Comparison of ENCODE assay signal across 8 cellular contexts in the genomic region with DNA sequence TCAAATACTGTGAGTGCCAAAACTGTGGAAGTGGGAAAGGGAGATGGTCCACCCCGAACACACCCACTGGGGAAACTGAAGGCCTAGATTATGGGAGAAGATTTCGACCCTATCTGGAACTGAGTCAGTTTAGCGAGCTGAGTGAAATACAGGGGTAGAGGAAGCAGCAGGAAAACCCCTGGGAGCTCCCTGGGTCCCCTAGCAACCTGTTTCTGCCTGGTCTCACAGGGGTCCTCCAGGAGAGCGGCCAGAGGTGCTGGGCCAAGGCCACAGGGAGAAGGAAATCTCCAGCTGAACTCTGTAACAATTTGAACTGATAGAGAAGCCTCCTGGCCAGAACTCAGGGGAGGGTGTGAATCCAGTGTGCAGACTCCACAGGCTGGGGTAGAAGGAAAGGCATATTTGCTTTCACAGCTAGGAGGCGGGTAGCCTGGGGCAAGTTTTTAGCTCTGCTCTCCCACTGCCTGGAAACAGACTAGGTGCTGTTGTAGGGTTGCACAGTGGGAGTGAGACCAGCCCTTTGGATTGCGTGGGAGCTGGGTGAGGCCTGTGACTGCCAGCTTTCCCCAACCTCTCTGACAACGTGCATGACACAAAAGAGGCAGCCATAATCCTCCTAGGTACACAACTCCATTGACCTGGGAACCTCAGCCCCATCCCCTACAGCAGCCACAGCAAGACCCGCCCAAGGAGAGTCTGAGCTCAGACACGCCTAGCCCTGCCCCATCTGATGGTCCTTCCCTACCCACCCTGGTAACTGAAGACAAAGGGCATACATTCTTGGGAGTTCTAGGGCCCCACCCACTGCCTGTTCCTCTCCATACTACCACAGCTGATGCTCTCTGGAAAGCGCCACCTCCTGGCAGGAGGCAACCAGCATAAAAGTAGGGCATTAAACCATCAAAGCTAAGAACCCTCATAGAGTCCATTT.
DNase-seq lines count a peak whose midpoint lies in the region; ATAC-seq and TF ChIP-seq lines count a peak whose summit lies in the region.

No MANE protein-coding gene starts in this region.

- no peaks in the 10 kb centered on the region for H3F3A ChIP-seq in SU-DHL-6 (ENCODE audit: insufficient read depth)

- TF ChIP-seq CTCF in BE2C (IDR thresholded peaks at IDR 0.05; ENCODE audit: low read depth, low read length): peak; percentile 48
- TF ChIP-seq CTCF in GM13977 (IDR thresholded peaks at IDR 0.05; ENCODE audit: extremely low read depth, insufficient read depth, missing control alignments): peak; percentile 34
- peak; percentile 31 for TF ChIP-seq CTCF in SU-DHL-6 (IDR thresholded peaks at IDR 0.05; ENCODE audit: insufficient read depth, low read length, poor library complexity, severe bottlenecking)

- no peaks in the 10 kb centered on the region for H4K20me1 ChIP-seq in SU-DHL-6 (ENCODE audit: low read depth, low read length)

- no peaks in the 10 kb centered on the region for H3K36me3 Mint-ChIP-seq in activated T-helper 2 cell treated with anti-CD3 and anti-CD28 coated beads, Interferon-gamma antibody, Interleukin-2, Interleukin-4, amounts not matched to agents 10 μg/mL and 5 μg/mL and 100 μg/mL, durations not matched to agents 14 hours and 24 hours and 36 hours (ENCODE audit: low read depth)

- H3K9me3 Mint-ChIP-seq in activated T-helper 2 cell treated with anti-CD3 and anti-CD28 coated beads, Interferon-gamma antibody, Interleukin-2, Interleukin-4, amounts not matched to agents 10 μg/mL and 5 μg/mL and 100 μg/mL, durations not matched to agents 14 hours and 24 hours and 36 hours: peaks cover 14% of the 10 kb centered on the region

- H2AFZ ChIP-seq in SU-DHL-6 (ENCODE audit: low read depth, low read length, severe bottlenecking): no peak overlapping the region

- intact Hi-C loops in activated T-helper 2 cell treated with anti-CD3 and anti-CD28 coated beads, Interferon-gamma antibody, Interleukin-2, Interleukin-4, amounts not matched to agents 10 μg/mL and 5 μg/mL and 100 μg/mL, durations not matched to agents 14 hours and 24 hours and 36 hours (cut with micrococcal nuclease): no loop called here

- H3K27me3 ChIP-seq in BE2C (peaks cover 5% of the 10 kb centered on the region; the same call in 1 of the 2 replicates), SU-DHL-6 (ENCODE audit: low read length) (no peaks in the 10 kb centered on the region), iPS DF 6.9 (ENCODE audit: control insufficient read depth, insufficient read depth, low read length) (no peaks in the 10 kb centered on the region)

- no peak overlapping the region for H3K27ac Mint-ChIP-seq in activated T-helper 2 cell treated with anti-CD3 and anti-CD28 coated beads, Interferon-gamma antibody, Interleukin-2, Interleukin-4, amounts not matched to agents 10 μg/mL and 5 μg/mL and 100 μg/mL, durations not matched to agents 14 hours and 24 hours and 36 hours

- H3K9me3 ChIP-seq in BE2C: peaks cover 5% of the 10 kb centered on the region; the same call in 1 of the 2 replicates
- H3K9me3 ChIP-seq in SU-DHL-6 (ENCODE audit: insufficient read depth, low read length): peaks cover 8% of the 10 kb centered on the region; the same call in 1 of the 2 replicates
- H3K9me3 ChIP-seq in iPS DF 6.9 (ENCODE audit: control insufficient read depth, insufficient read depth, low read length): no peaks in the 10 kb centered on the region

- H3K4me1 ChIP-seq in BE2C (no peaks in the 10 kb centered on the region), iPS DF 6.9 (ENCODE audit: control insufficient read depth, insufficient read depth, low read length) (peaks cover 1% of the 10 kb centered on the region; the same call in 1 of the 2 replicates)

- in situ Hi-C loops in GM13977 (cut with MboI; ENCODE audit: low pct_unique_long_range_greater_than_20kb, low sequenced_read_pairs, unreplicated experiment): no loop called here

- no CpG with 5 or more reads among the region's 10 CpGs for WGBS in iPS DF 6.9 (ENCODE audit: insufficient coverage, insufficient read length)

- H3K79me2 ChIP-seq in SU-DHL-6 (ENCODE audit: insufficient read depth, low read length): no peaks in the 10 kb centered on the region

- no peak overlapping the region for H3K4me2 ChIP-seq in SU-DHL-6 (ENCODE audit: low read depth, low read length, poor library complexity, severe bottlenecking)

- no peak overlapping the region for H3K4me3 Mint-ChIP-seq in activated T-helper 2 cell treated with anti-CD3 and anti-CD28 coated beads, Interferon-gamma antibody, Interleukin-2, Interleukin-4, amounts not matched to agents 10 μg/mL and 5 μg/mL and 100 μg/mL, durations not matched to agents 14 hours and 24 hours and 36 hours (ENCODE audit: low read depth)

- ATAC-seq in HG03108 (IDR thresholded peaks at IDR 0.05; ENCODE audit: unreplicated experiment): no peak

- H3K9me2 ChIP-seq in SU-DHL-6 (replicated peaks; ENCODE audit: insufficient read depth, low read length): no peaks in the 10 kb centered on the region

- peaks cover 12% of the 10 kb centered on the region for H3K27me3 Mint-ChIP-seq in activated T-helper 2 cell treated with anti-CD3 and anti-CD28 coated beads, Interferon-gamma antibody, Interleukin-2, Interleukin-4, amounts not matched to agents 10 μg/mL and 5 μg/mL and 100 μg/mL, durations not matched to agents 14 hours and 24 hours and 36 hours (ENCODE audit: low read depth)

- H3K9ac ChIP-seq in SU-DHL-6 (ENCODE audit: low read length): no peak overlapping the region

- H3K36me3 ChIP-seq in BE2C (no peaks in the 10 kb centered on the region), SU-DHL-6 (ENCODE audit: low read length) (no peaks in the 10 kb centered on the region), iPS DF 6.9 (ENCODE audit: control insufficient read depth, insufficient read depth, low read length) (no peaks in the 10 kb centered on the region)

- no peaks in the 10 kb centered on the region for H3K4me1 Mint-ChIP-seq in activated T-helper 2 cell treated with anti-CD3 and anti-CD28 coated beads, Interferon-gamma antibody, Interleukin-2, Interleukin-4, amounts not matched to agents 10 μg/mL and 5 μg/mL and 100 μg/mL, durations not matched to agents 14 hours and 24 hours and 36 hours (ENCODE audit: low read depth)

- H3K4me3 ChIP-seq in BE2C (ENCODE audit: low read depth, low read length) (no peak overlapping the region), SU-DHL-6 (ENCODE audit: insufficient read depth, low read length, poor library complexity, severe bottlenecking) (no peak overlapping the region), iPS DF 6.9 (ENCODE audit: low read length) (no peak overlapping the region)

- no peak overlapping the region for H3K27ac ChIP-seq in SU-DHL-6 (ENCODE audit: low read depth, low read length)
- H3K27ac ChIP-seq in iPS DF 6.9 (ENCODE audit: low read length): no peak overlapping the region

- peak; percentile 23 for DNase-seq in BE2C
- DNase-seq in GM13977 (ENCODE audit: low spot score): no peak
- DNase-seq in iPS DF 6.9 (ENCODE audit: low read depth, low spot score): peak; percentile 16
- DNase-seq in activated T-helper 2 cell treated with anti-CD3 and anti-CD28 coated beads, Interferon-gamma antibody, Interleukin-2, Interleukin-4, amounts not matched to agents 10 μg/mL and 5 μg/mL and 100 μg/mL, durations not matched to agents 14 hours and 24 hours and 36 hours (ENCODE audit: low spot score): no peak
- no peak for DNase-seq in midbrain (lab: John Stamatoyannopoulos, UW)
- DNase-seq in activated gamma-delta T cell treated with Interleukin-2 at 50 U/mL for 16 hours: no peak

Comparison
In these comparisons a context has a peak if more than half of its experiments do, and no peak if none do; other contexts are left out.
1. DNase-seq: peak in BE2C (single experiment) and iPS DF 6.9 (single experiment); none in GM13977 (single experiment), activated T-helper 2 cell treated with anti-CD3 and anti-CD28 coated beads, Interferon-gamma antibody, Interleukin-2, Interleukin-4, amounts not matched to agents 10 μg/mL and 5 μg/mL and 100 μg/mL, durations not matched to agents 14 hours and 24 hours and 36 hours (single experiment), midbrain (single experiment) and activated gamma-delta T cell treated with Interleukin-2 at 50 U/mL for 16 hours (single experiment).
2. Peak in every context shown above with its lines, with median percentiles within 50 percentile points of each other: CTCF ChIP-seq.